Comparison of ENCODE assay signal across 1 cellular context in the genomic region with DNA sequence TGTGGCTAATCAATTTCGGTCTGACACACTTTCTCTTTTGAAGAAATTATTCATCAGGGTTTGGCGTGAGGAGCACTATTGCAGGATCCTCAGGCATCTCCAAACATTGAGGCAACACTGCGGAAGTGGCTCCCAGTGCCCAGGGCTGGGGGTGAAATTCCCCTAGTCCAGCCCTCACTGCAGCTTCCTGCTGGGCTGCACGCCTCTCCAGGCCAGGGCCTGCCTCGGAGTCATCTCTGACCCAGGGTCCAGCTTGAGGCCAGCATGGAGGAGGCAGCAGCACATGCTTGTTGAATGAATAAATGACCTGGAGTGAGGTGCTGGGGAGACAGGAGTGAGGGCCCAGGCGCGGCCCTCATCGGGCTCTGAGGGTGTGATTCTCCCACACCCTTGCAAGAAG.
TF ChIP-seq lines count a peak whose summit lies in the region.

No MANE protein-coding gene starts in this region.

TF ChIP-seq in HepG2, 621 proteins besides CTCF, POLR2A, EP300 and RAD21 (continued from another document):
- TF ChIP-seq, protein P1, sequence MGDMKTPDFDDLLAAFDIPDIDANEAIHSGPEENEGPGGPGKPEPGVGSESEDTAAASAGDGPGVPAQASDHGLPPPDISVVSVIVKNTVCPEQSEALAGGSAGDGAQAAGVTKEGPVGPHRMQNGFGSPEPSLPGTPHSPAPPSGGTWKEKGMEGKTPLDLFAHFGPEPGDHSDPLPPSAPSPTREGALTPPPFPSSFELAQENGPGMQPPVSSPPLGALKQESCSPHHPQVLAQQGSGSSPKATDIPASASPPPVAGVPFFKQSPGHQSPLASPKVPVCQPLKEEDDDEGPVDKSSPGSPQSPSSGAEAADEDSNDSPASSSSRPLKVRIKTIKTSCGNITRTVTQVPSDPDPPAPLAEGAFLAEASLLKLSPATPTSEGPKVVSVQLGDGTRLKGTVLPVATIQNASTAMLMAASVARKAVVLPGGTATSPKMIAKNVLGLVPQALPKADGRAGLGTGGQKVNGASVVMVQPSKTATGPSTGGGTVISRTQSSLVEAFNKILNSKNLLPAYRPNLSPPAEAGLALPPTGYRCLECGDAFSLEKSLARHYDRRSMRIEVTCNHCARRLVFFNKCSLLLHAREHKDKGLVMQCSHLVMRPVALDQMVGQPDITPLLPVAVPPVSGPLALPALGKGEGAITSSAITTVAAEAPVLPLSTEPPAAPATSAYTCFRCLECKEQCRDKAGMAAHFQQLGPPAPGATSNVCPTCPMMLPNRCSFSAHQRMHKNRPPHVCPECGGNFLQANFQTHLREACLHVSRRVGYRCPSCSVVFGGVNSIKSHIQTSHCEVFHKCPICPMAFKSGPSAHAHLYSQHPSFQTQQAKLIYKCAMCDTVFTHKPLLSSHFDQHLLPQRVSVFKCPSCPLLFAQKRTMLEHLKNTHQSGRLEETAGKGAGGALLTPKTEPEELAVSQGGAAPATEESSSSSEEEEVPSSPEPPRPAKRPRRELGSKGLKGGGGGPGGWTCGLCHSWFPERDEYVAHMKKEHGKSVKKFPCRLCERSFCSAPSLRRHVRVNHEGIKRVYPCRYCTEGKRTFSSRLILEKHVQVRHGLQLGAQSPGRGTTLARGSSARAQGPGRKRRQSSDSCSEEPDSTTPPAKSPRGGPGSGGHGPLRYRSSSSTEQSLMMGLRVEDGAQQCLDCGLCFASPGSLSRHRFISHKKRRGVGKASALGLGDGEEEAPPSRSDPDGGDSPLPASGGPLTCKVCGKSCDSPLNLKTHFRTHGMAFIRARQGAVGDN (CRISPR knock-in tag; IDR thresholded peaks at IDR 0.05) = peak; percentile 52; the same call in 1 of the 2 replicates
- TF ChIP-seq ZNF382 (CRISPR knock-in tag; IDR thresholded peaks at IDR 0.05; ENCODE audit: borderline replicate concordance) (no peak), ZNF18 (CRISPR knock-in tag; IDR thresholded peaks at IDR 0.05; ENCODE audit: insufficient replicate concordance) (no peak), YEATS4 (CRISPR knock-in tag; IDR thresholded peaks at IDR 0.05; ENCODE audit: borderline replicate concordance) (no peak), RXRA (CRISPR knock-in tag; IDR thresholded peaks at IDR 0.05) (no peak; the same call in 1 of the 2 replicates), DMAP1 (CRISPR knock-in tag; IDR thresholded peaks at IDR 0.05) (no peak), RCOR2 (CRISPR knock-in tag; IDR thresholded peaks at IDR 0.05) (peak; percentile 95), GTF3A (CRISPR knock-in tag; conservative IDR thresholded peaks at IDR 0.05) (no peak), HDAC2 (CRISPR knock-in tag; IDR thresholded peaks at IDR 0.05) (peak; percentile 59; the same call in 1 of the 2 replicates), ZBTB42 (CRISPR knock-in tag; IDR thresholded peaks at IDR 0.05) (no peak), ZMYM3 (CRISPR knock-in tag; IDR thresholded peaks at IDR 0.05) (peak; percentile 99), ARNT (IDR thresholded peaks at IDR 0.05) (no peak), ARID5B (CRISPR knock-in tag; IDR thresholded peaks at IDR 0.05) (peak; percentile 14; the same call in 1 of the 2 replicates), ZFY (CRISPR knock-in tag; IDR thresholded peaks at IDR 0.05) (peak; percentile 45; the same call in 1 of the 2 replicates), FLYWCH1 (CRISPR knock-in tag; IDR thresholded peaks at IDR 0.05) (no peak), ZNF512B (CRISPR knock-in tag; IDR thresholded peaks at IDR 0.05; ENCODE audit: borderline replicate concordance) (no peak)
- TF ChIP-seq, protein P2, sequence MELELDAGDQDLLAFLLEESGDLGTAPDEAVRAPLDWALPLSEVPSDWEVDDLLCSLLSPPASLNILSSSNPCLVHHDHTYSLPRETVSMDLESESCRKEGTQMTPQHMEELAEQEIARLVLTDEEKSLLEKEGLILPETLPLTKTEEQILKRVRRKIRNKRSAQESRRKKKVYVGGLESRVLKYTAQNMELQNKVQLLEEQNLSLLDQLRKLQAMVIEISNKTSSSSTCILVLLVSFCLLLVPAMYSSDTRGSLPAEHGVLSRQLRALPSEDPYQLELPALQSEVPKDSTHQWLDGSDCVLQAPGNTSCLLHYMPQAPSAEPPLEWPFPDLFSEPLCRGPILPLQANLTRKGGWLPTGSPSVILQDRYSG (CRISPR knock-in tag; IDR thresholded peaks at IDR 0.05) = no peak
- TF ChIP-seq, protein P3, sequence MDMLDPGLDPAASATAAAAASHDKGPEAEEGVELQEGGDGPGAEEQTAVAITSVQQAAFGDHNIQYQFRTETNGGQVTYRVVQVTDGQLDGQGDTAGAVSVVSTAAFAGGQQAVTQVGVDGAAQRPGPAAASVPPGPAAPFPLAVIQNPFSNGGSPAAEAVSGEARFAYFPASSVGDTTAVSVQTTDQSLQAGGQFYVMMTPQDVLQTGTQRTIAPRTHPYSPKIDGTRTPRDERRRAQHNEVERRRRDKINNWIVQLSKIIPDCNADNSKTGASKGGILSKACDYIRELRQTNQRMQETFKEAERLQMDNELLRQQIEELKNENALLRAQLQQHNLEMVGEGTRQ (IDR thresholded peaks at IDR 0.05; ENCODE audit: low read depth, low read length) = no peak
- TF ChIP-seq, protein P3 (CRISPR knock-in tag; IDR thresholded peaks at IDR 0.05; ENCODE audit: borderline replicate concordance) = no peak
- TF ChIP-seq, protein P4, sequence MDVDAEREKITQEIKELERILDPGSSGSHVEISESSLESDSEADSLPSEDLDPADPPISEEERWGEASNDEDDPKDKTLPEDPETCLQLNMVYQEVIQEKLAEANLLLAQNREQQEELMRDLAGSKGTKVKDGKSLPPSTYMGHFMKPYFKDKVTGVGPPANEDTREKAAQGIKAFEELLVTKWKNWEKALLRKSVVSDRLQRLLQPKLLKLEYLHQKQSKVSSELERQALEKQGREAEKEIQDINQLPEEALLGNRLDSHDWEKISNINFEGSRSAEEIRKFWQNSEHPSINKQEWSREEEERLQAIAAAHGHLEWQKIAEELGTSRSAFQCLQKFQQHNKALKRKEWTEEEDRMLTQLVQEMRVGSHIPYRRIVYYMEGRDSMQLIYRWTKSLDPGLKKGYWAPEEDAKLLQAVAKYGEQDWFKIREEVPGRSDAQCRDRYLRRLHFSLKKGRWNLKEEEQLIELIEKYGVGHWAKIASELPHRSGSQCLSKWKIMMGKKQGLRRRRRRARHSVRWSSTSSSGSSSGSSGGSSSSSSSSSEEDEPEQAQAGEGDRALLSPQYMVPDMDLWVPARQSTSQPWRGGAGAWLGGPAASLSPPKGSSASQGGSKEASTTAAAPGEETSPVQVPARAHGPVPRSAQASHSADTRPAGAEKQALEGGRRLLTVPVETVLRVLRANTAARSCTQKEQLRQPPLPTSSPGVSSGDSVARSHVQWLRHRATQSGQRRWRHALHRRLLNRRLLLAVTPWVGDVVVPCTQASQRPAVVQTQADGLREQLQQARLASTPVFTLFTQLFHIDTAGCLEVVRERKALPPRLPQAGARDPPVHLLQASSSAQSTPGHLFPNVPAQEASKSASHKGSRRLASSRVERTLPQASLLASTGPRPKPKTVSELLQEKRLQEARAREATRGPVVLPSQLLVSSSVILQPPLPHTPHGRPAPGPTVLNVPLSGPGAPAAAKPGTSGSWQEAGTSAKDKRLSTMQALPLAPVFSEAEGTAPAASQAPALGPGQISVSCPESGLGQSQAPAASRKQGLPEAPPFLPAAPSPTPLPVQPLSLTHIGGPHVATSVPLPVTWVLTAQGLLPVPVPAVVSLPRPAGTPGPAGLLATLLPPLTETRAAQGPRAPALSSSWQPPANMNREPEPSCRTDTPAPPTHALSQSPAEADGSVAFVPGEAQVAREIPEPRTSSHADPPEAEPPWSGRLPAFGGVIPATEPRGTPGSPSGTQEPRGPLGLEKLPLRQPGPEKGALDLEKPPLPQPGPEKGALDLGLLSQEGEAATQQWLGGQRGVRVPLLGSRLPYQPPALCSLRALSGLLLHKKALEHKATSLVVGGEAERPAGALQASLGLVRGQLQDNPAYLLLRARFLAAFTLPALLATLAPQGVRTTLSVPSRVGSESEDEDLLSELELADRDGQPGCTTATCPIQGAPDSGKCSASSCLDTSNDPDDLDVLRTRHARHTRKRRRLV (CRISPR knock-in tag; IDR thresholded peaks at IDR 0.05) = no peak
- TF ChIP-seq, protein P5, sequence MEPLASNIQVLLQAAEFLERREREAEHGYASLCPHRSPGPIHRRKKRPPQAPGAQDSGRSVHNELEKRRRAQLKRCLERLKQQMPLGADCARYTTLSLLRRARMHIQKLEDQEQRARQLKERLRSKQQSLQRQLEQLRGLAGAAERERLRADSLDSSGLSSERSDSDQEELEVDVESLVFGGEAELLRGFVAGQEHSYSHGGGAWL (CRISPR knock-in tag; IDR thresholded peaks at IDR 0.05) = no peak
